ENCODE assay signal across 1 cellular context in the genomic region with DNA sequence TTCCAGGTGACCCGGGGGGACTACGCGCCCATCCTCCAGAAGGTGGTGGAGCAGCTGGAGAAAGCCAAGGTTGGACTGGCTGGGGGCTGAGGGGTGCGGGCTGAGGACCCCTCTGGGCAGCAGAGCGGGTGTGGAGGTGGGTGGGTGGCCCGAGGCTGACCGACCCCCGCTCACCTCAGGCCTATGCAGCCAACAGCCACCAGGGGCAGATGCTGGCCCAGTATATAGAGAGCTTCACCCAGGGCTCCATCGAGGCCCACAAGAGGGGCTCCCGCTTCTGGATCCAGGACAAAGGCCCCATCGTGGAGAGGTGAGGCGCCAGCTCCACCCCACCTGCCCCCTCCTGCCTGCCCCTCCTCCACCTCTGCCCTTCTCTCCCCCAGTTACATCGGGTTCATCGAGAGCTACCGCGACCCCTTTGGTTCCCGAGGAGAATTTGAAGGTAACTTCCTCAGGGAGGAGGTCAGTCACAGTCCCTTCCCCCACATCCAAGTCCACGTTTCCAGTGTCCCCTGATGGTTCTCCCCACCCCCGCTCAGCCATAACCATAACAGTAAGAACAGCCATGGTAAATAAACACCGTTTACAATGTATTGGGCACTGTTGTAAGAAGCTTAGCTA.
TF ChIP-seq lines count a peak whose summit lies in the region.

No MANE protein-coding gene starts in this region.

TF ChIP-seq in GM12878, 131 proteins besides CTCF, POLR2A, EP300 and RAD21:
- TF ChIP-seq NBN (IDR thresholded peaks at IDR 0.05) (no peak), FOXK2 (IDR thresholded peaks at IDR 0.05) (no peak), TBL1XR1 (IDR thresholded peaks at IDR 0.05; ENCODE audit: low read depth, low read length) (no peak), MXI1 (IDR thresholded peaks at IDR 0.05; ENCODE audit: low read depth, low read length) (no peak), CREM (IDR thresholded peaks at IDR 0.05; ENCODE audit: low read depth) (no peak), GABPA (IDR thresholded peaks at IDR 0.05; ENCODE audit: low read depth) (no peak), IKZF1 (conservative IDR thresholded peaks at IDR 0.05) (no peak), STAT1 (conservative IDR thresholded peaks at IDR 0.05) (no peak), SIX5 (IDR thresholded peaks at IDR 0.05; ENCODE audit: low read depth, low read length, severe bottlenecking) (no peak), SMC3 (IDR thresholded peaks at IDR 0.05; ENCODE audit: borderline replicate concordance, low read length) (no peak), SREBF2 (IDR thresholded peaks at IDR 0.05; ENCODE audit: low read length) (no peak), ZNF274 (IDR thresholded peaks at IDR 0.05; ENCODE audit: insufficient read depth, insufficient read length) (no peak), SP1 (IDR thresholded peaks at IDR 0.05; ENCODE audit: low read depth, low read length) (no peak)
- TF ChIP-seq, protein P1, sequence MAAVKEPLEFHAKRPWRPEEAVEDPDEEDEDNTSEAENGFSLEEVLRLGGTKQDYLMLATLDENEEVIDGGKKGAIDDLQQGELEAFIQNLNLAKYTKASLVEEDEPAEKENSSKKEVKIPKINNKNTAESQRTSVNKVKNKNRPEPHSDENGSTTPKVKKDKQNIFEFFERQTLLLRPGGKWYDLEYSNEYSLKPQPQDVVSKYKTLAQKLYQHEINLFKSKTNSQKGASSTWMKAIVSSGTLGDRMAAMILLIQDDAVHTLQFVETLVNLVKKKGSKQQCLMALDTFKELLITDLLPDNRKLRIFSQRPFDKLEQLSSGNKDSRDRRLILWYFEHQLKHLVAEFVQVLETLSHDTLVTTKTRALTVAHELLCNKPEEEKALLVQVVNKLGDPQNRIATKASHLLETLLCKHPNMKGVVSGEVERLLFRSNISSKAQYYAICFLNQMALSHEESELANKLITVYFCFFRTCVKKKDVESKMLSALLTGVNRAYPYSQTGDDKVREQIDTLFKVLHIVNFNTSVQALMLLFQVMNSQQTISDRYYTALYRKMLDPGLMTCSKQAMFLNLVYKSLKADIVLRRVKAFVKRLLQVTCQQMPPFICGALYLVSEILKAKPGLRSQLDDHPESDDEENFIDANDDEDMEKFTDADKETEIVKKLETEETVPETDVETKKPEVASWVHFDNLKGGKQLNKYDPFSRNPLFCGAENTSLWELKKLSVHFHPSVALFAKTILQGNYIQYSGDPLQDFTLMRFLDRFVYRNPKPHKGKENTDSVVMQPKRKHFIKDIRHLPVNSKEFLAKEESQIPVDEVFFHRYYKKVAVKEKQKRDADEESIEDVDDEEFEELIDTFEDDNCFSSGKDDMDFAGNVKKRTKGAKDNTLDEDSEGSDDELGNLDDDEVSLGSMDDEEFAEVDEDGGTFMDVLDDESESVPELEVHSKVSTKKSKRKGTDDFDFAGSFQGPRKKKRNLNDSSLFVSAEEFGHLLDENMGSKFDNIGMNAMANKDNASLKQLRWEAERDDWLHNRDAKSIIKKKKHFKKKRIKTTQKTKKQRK (IDR thresholded peaks at IDR 0.05; ENCODE audit: low read depth, low read length), result no peak
- TF ChIP-seq, protein P2, sequence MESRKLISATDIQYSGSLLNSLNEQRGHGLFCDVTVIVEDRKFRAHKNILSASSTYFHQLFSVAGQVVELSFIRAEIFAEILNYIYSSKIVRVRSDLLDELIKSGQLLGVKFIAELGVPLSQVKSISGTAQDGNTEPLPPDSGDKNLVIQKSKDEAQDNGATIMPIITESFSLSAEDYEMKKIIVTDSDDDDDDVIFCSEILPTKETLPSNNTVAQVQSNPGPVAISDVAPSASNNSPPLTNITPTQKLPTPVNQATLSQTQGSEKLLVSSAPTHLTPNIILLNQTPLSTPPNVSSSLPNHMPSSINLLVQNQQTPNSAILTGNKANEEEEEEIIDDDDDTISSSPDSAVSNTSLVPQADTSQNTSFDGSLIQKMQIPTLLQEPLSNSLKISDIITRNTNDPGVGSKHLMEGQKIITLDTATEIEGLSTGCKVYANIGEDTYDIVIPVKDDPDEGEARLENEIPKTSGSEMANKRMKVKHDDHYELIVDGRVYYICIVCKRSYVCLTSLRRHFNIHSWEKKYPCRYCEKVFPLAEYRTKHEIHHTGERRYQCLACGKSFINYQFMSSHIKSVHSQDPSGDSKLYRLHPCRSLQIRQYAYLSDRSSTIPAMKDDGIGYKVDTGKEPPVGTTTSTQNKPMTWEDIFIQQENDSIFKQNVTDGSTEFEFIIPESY (IDR thresholded peaks at IDR 0.05), result no peak
- TF ChIP-seq, protein P3, sequence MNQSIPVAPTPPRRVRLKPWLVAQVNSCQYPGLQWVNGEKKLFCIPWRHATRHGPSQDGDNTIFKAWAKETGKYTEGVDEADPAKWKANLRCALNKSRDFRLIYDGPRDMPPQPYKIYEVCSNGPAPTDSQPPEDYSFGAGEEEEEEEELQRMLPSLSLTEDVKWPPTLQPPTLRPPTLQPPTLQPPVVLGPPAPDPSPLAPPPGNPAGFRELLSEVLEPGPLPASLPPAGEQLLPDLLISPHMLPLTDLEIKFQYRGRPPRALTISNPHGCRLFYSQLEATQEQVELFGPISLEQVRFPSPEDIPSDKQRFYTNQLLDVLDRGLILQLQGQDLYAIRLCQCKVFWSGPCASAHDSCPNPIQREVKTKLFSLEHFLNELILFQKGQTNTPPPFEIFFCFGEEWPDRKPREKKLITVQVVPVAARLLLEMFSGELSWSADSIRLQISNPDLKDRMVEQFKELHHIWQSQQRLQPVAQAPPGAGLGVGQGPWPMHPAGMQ (IDR thresholded peaks at IDR 0.05; ENCODE audit: borderline replicate concordance), result no peak
- TF ChIP-seq, protein P4, sequence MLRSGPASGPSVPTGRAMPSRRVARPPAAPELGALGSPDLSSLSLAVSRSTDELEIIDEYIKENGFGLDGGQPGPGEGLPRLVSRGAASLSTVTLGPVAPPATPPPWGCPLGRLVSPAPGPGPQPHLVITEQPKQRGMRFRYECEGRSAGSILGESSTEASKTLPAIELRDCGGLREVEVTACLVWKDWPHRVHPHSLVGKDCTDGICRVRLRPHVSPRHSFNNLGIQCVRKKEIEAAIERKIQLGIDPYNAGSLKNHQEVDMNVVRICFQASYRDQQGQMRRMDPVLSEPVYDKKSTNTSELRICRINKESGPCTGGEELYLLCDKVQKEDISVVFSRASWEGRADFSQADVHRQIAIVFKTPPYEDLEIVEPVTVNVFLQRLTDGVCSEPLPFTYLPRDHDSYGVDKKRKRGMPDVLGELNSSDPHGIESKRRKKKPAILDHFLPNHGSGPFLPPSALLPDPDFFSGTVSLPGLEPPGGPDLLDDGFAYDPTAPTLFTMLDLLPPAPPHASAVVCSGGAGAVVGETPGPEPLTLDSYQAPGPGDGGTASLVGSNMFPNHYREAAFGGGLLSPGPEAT (IDR thresholded peaks at IDR 0.05; ENCODE audit: low read depth), result no peak
